In genomic region chr16:81431554-81432353, GRCh38 we compare ENCODE assay signal across 1 cellular context.
TF ChIP-seq lines count a peak whose summit lies in the region.

No MANE protein-coding gene starts in this region.

TF ChIP-seq in HepG2, 621 proteins besides CTCF, POLR2A, EP300 and RAD21 (continued from another document and continues in another):
- TF ChIP-seq ZNF704 (CRISPR knock-in tag; IDR thresholded peaks at IDR 0.05; ENCODE audit: borderline replicate concordance) (no peak), NR2C2 (CRISPR knock-in tag; IDR thresholded peaks at IDR 0.05; ENCODE audit: borderline replicate concordance) (no peak; the same call in 1 of the 2 replicates), ZFP62 (CRISPR knock-in tag; IDR thresholded peaks at IDR 0.05) (no peak), PRDM4 (CRISPR knock-in tag; IDR thresholded peaks at IDR 0.05; ENCODE audit: borderline replicate concordance) (no peak), UBTF (CRISPR knock-in tag; IDR thresholded peaks at IDR 0.05) (no peak; the same call in 1 of the 2 replicates), ZFP36 (IDR thresholded peaks at IDR 0.05; ENCODE audit: borderline replicate concordance, low read depth, low read length, partially characterized antibody) (no peak), ZNF749 (CRISPR knock-in tag; IDR thresholded peaks at IDR 0.05; ENCODE audit: borderline replicate concordance) (no peak), SNAPC2 (CRISPR knock-in tag; IDR thresholded peaks at IDR 0.05) (no peak), ZSCAN21 (CRISPR knock-in tag; IDR thresholded peaks at IDR 0.05; ENCODE audit: borderline replicate concordance) (0 out of 2 replicates have a peak, but pooled peaks have one; percentile 35), ZUFSP (CRISPR knock-in tag; IDR thresholded peaks at IDR 0.05; ENCODE audit: borderline replicate concordance) (no peak), ZBTB46 (CRISPR knock-in tag; IDR thresholded peaks at IDR 0.05; ENCODE audit: borderline replicate concordance) (no peak), TFDP1 (CRISPR knock-in tag; IDR thresholded peaks at IDR 0.05; ENCODE audit: borderline replicate concordance) (peak; percentile 52; the same call in 1 of the 2 replicates), BCL3 (CRISPR knock-in tag; IDR thresholded peaks at IDR 0.05) (no peak), REL (CRISPR knock-in tag; conservative IDR thresholded peaks at IDR 0.05) (no peak), KLF16 (CRISPR knock-in tag; IDR thresholded peaks at IDR 0.05) (no peak), ZNF552 (CRISPR knock-in tag; IDR thresholded peaks at IDR 0.05; ENCODE audit: borderline replicate concordance) (no peak), GTF3A (CRISPR knock-in tag; conservative IDR thresholded peaks at IDR 0.05) (no peak), CEBPB (IDR thresholded peaks at IDR 0.05; ENCODE audit: borderline replicate concordance, low read depth, low read length) (peak; percentile 88), ZNF788 (CRISPR knock-in tag; IDR thresholded peaks at IDR 0.05; ENCODE audit: borderline replicate concordance) (no peak), GABPB1 (CRISPR knock-in tag; IDR thresholded peaks at IDR 0.05) (no peak; the same call in 1 of the 2 replicates), CENPT (CRISPR knock-in tag; IDR thresholded peaks at IDR 0.05; ENCODE audit: low read depth) (no peak), PAX8 (CRISPR knock-in tag; IDR thresholded peaks at IDR 0.05; ENCODE audit: borderline replicate concordance) (0 out of 2 replicates have a peak, but pooled peaks have one; percentile 50), TRIM22 (IDR thresholded peaks at IDR 0.05) (no peak), HNRNPL (IDR thresholded peaks at IDR 0.05; ENCODE audit: low read depth, low read length) (no peak), NAIF1 (CRISPR knock-in tag; IDR thresholded peaks at IDR 0.05; ENCODE audit: borderline replicate concordance) (no peak), AKAP8 (CRISPR knock-in tag; IDR thresholded peaks at IDR 0.05) (no peak), ZNF672 (CRISPR knock-in tag; IDR thresholded peaks at IDR 0.05) (no peak), ZNF460 (CRISPR knock-in tag; IDR thresholded peaks at IDR 0.05; ENCODE audit: borderline replicate concordance) (no peak), NR1H2 (CRISPR knock-in tag; IDR thresholded peaks at IDR 0.05; ENCODE audit: borderline replicate concordance, low read depth) (no peak), ASH2L (IDR thresholded peaks at IDR 0.05; ENCODE audit: insufficient read length, low read depth, low read length) (peak; percentile 89), GLMP (CRISPR knock-in tag; IDR thresholded peaks at IDR 0.05; ENCODE audit: borderline replicate concordance) (no peak), SMARCC2 (IDR thresholded peaks at IDR 0.05) (no peak), ZSCAN12 (CRISPR knock-in tag; IDR thresholded peaks at IDR 0.05) (no peak), ZNF720 (CRISPR knock-in tag; IDR thresholded peaks at IDR 0.05) (no peak), SATB2 (CRISPR knock-in tag; IDR thresholded peaks at IDR 0.05) (peak; percentile 65; the same call in 1 of the 2 replicates), KAT8 (CRISPR knock-in tag; IDR thresholded peaks at IDR 0.05) (peak; percentile 24; the same call in 1 of the 2 replicates), CREBL2 (CRISPR knock-in tag; IDR thresholded peaks at IDR 0.05; ENCODE audit: borderline replicate concordance) (no peak), CHD2 (IDR thresholded peaks at IDR 0.05; ENCODE audit: low read depth, low read length) (no peak), HNF4A (CRISPR knock-in tag; IDR thresholded peaks at IDR 0.05) (peak; percentile 70), SNRNP70 (IDR thresholded peaks at IDR 0.05; ENCODE audit: low read depth, low read length) (no peak), ZNF12 (CRISPR knock-in tag; IDR thresholded peaks at IDR 0.05) (no peak), HMGXB3 (CRISPR knock-in tag; IDR thresholded peaks at IDR 0.05; ENCODE audit: borderline replicate concordance) (peak; percentile 3; the same call in 1 of the 2 replicates), ZNF136 (CRISPR knock-in tag; IDR thresholded peaks at IDR 0.05; ENCODE audit: low read depth) (peak; percentile 66; the same call in 1 of the 2 replicates), ZNF225 (CRISPR knock-in tag; IDR thresholded peaks at IDR 0.05) (no peak), ZC3H13 (CRISPR knock-in tag; IDR thresholded peaks at IDR 0.05) (no peak), KLF6 (CRISPR knock-in tag; IDR thresholded peaks at IDR 0.05) (no peak)
